ENCODE assay signal across 11 cellular contexts in the genomic region with DNA sequence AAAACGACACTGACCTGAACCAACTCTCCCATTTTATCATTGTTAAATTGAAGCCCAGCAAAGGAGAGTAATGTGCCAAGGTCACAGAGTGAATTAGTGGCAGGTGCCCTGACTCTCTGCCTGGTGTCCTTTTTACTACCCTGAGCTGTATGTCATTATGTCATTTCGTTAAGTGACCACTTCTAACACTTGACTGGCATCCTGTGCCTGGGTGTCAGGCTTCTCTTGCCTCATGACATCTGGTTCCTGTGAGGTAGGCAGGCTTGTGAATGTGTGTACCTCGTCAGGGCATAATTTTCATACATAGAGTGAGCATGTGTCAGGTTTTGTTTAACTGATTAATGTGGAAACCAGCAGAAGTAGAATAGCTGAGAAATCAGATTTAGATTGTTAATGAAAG. TPM values are rescaled to one million over a fixed set of nuclear protein-coding genes. Genes with fewer than 3 reads are reported as not detected.
DNase-seq lines count a peak whose midpoint lies in the region; ATAC-seq and TF ChIP-seq lines count a peak whose summit lies in the region.
"Had no signal": no experiment of that assay in that cellular context is flagged by ENCODE, and none has a peak within 500 bp of the region (broad histone marks: within the 10 kb centered on the region; RNA-seq: fewer than 3 reads in every experiment).

No MANE protein-coding gene starts in this region.

- no peak for TF ChIP-seq CTCF in activated CD8-positive, alpha-beta T cell treated with anti-CD3 and anti-CD28 coated beads for 36 hours (IDR thresholded peaks at IDR 0.05)
- TF ChIP-seq CTCF in nephron progenitor cell (IDR thresholded peaks at IDR 0.05) (no peak), GM10248 (IDR thresholded peaks at IDR 0.05; ENCODE audit: control extremely low read depth, extremely low read depth, low read depth, missing control alignments) (no peak)

- H3K27ac Mint-ChIP-seq in activated CD8-positive, alpha-beta T cell treated with anti-CD3 and anti-CD28 coated beads for 36 hours: no peak overlapping the region
- H3K27ac Mint-ChIP-seq in activated CD8-positive, alpha-beta T cell treated with anti-CD3 and anti-CD28 coated beads, Interleukin-2, amount 10 ng/mL, durations not matched to agents 7 days and 5 days: no peak overlapping the region
- H3K27ac Mint-ChIP-seq in central memory CD8-positive, alpha-beta T cell (ENCODE audit: low read depth): peak overlapping the region; percentile 67
- H3K27ac Mint-ChIP-seq in nephron progenitor cell: peak overlapping the region; percentile 92

- H3K4me3 Mint-ChIP-seq in activated CD8-positive, alpha-beta T cell treated with anti-CD3 and anti-CD28 coated beads for 36 hours: no peak overlapping the region
- no peak overlapping the region for H3K4me3 Mint-ChIP-seq in activated CD8-positive, alpha-beta T cell treated with anti-CD3 and anti-CD28 coated beads, Interleukin-2, amount 10 ng/mL, durations not matched to agents 7 days and 5 days
- H3K4me3 Mint-ChIP-seq in central memory CD8-positive, alpha-beta T cell: no peak overlapping the region
- H3K4me3 Mint-ChIP-seq in nephron progenitor cell: no peak overlapping the region

- DNase-seq in activated CD8-positive, alpha-beta T cell treated with anti-CD3 and anti-CD28 coated beads for 36 hours: peak; percentile 18
- no peak for DNase-seq in activated CD8-positive, alpha-beta T cell treated with anti-CD3 and anti-CD28 coated beads, Interleukin-2, amount 10 ng/mL, durations not matched to agents 7 days and 5 days
- DNase-seq in NCI-H187 treated with DMSO at 0.1 percent for 48 hours (lab: John Stamatoyannopoulos, UW) (peak; percentile 57), nephron progenitor cell (peak; percentile 14), mucosa of gallbladder (ENCODE audit: low spot score) (no peak), GM10248 (ENCODE audit: extremely low spot score) (no peak), amygdala (lab: John Stamatoyannopoulos, UW) (no peak)
- DNase-seq in central memory CD8-positive, alpha-beta T cell (ENCODE audit: low spot score in 2 of 2): no peak
- DNase-seq: MV-4-11; stimulated activated CD8-positive, alpha-beta memory T cell treated with anti-CD3 and anti-CD28 coated beads, Interleukin-4, amount 100 ng/mL, for 48 hours had no signal

- CTCF ChIA-PET in activated CD8-positive, alpha-beta T cell treated with anti-CD3 and anti-CD28 coated beads for 36 hours (lab: Charles Lee): interaction anchor here (0.9 to 1.8 kb wide), 2 partner anchors 12 to 20 kb away, joined by 3 to 5 read pairs; no protein-coding TSS in a partner anchor
- CTCF ChIA-PET in activated CD8-positive, alpha-beta T cell treated with anti-CD3 and anti-CD28 coated beads, Interleukin-2, amount 10 ng/mL, durations not matched to agents 7 days and 5 days (lab: Charles Lee): no interaction called here
- CTCF ChIA-PET in GM10248 (lab: Yijun Ruan, JAX): interaction anchor here (1.6 to 1.7 kb wide), 3 partner anchors 18 to 27 kb away, joined by 4 to 5 read pairs (median 5); no protein-coding TSS in a partner anchor

- no peaks in the 10 kb centered on the region for H3K9me3 Mint-ChIP-seq in activated CD8-positive, alpha-beta T cell treated with anti-CD3 and anti-CD28 coated beads for 36 hours
- no peaks in the 10 kb centered on the region for H3K9me3 Mint-ChIP-seq in activated CD8-positive, alpha-beta T cell treated with anti-CD3 and anti-CD28 coated beads, Interleukin-2, amount 10 ng/mL, durations not matched to agents 7 days and 5 days (ENCODE audit: insufficient read depth)
- H3K9me3 Mint-ChIP-seq in central memory CD8-positive, alpha-beta T cell: no peaks in the 10 kb centered on the region
- H3K9me3 Mint-ChIP-seq in nephron progenitor cell: no peaks in the 10 kb centered on the region

- H3K4me1 Mint-ChIP-seq in activated CD8-positive, alpha-beta T cell treated with anti-CD3 and anti-CD28 coated beads for 36 hours (ENCODE audit: low read depth): peaks cover 73% of the 10 kb centered on the region
- peaks cover 23% of the 10 kb centered on the region for H3K4me1 Mint-ChIP-seq in activated CD8-positive, alpha-beta T cell treated with anti-CD3 and anti-CD28 coated beads, Interleukin-2, amount 10 ng/mL, durations not matched to agents 7 days and 5 days (ENCODE audit: low read depth)
- peaks cover 81% of the 10 kb centered on the region for H3K4me1 Mint-ChIP-seq in central memory CD8-positive, alpha-beta T cell
- H3K4me1 Mint-ChIP-seq in nephron progenitor cell: peaks cover 69% of the 10 kb centered on the region

- peaks cover 3% of the 10 kb centered on the region for H3K36me3 Mint-ChIP-seq in activated CD8-positive, alpha-beta T cell treated with anti-CD3 and anti-CD28 coated beads for 36 hours (ENCODE audit: low read depth)
- peaks cover 12% of the 10 kb centered on the region for H3K36me3 Mint-ChIP-seq in activated CD8-positive, alpha-beta T cell treated with anti-CD3 and anti-CD28 coated beads, Interleukin-2, amount 10 ng/mL, durations not matched to agents 7 days and 5 days (ENCODE audit: low read depth)
- H3K36me3 Mint-ChIP-seq in central memory CD8-positive, alpha-beta T cell (ENCODE audit: insufficient read depth): peaks cover 11% of the 10 kb centered on the region
- peaks cover 12% of the 10 kb centered on the region for H3K36me3 Mint-ChIP-seq in nephron progenitor cell (ENCODE audit: low read depth)

- POLR2A ChIA-PET in activated CD8-positive, alpha-beta T cell treated with anti-CD3 and anti-CD28 coated beads for 36 hours (lab: Charles Lee): interaction anchor here (1.1 kb wide), 1 partner anchor 18 kb away, joined by 3 read pairs; no protein-coding TSS in a partner anchor
- POLR2A ChIA-PET in activated CD8-positive, alpha-beta T cell treated with anti-CD3 and anti-CD28 coated beads, Interleukin-2, amount 10 ng/mL, durations not matched to agents 7 days and 5 days (lab: Charles Lee): no interaction called here
- POLR2A ChIA-PET in GM10248 (lab: Yijun Ruan, JAX): no interaction called here

- peak; percentile 71 for ATAC-seq in activated CD8-positive, alpha-beta T cell treated with anti-CD3 and anti-CD28 coated beads for 36 hours
- ATAC-seq in activated CD8-positive, alpha-beta T cell treated with anti-CD3 and anti-CD28 coated beads, Interleukin-2, amount 10 ng/mL, durations not matched to agents 7 days and 5 days: no peak
- peak; percentile 77 for ATAC-seq in central memory CD8-positive, alpha-beta T cell (replicated peaks; ENCODE audit: extremely low read depth, poor library complexity, severe bottlenecking)
- ATAC-seq: SK-N-SH treated with all-trans-retinoic acid at 6 μM for 48 hours had no signal

- intact Hi-C loops in activated CD8-positive, alpha-beta T cell treated with anti-CD3 and anti-CD28 coated beads for 36 hours (cut with micrococcal nuclease): no loop called here

- H3K27me3 Mint-ChIP-seq in activated CD8-positive, alpha-beta T cell treated with anti-CD3 and anti-CD28 coated beads for 36 hours: no peaks in the 10 kb centered on the region
- no peaks in the 10 kb centered on the region for H3K27me3 Mint-ChIP-seq in activated CD8-positive, alpha-beta T cell treated with anti-CD3 and anti-CD28 coated beads, Interleukin-2, amount 10 ng/mL, durations not matched to agents 7 days and 5 days (ENCODE audit: low read depth)
- no peaks in the 10 kb centered on the region for H3K27me3 Mint-ChIP-seq in central memory CD8-positive, alpha-beta T cell
- no peaks in the 10 kb centered on the region for H3K27me3 Mint-ChIP-seq in nephron progenitor cell (ENCODE audit: low read depth, poor library complexity)

RNA-seq across cellular contexts. Expression of gene RALY, which starts 48.6 kb away (rescaled TPM):
- 100 to 1,000 TPM; 151 to 153 TPM for total RNA-seq in activated CD8-positive, alpha-beta T cell treated with anti-CD3 and anti-CD28 coated beads for 36 hours
- total RNA-seq in activated CD8-positive, alpha-beta T cell treated with anti-CD3 and anti-CD28 coated beads, Interleukin-2, amount 10 ng/mL, durations not matched to agents 7 days and 5 days: 100 to 1,000 TPM; 232 to 233 TPM
- 116 TPM for total RNA-seq in mucosa of gallbladder

Comparison
In these comparisons a context has a peak if more than half of its experiments do, and no peak if none do; other contexts are left out.
1. DNase-seq: peak in activated CD8-positive, alpha-beta T cell treated with anti-CD3 and anti-CD28 coated beads for 36 hours (single experiment), NCI-H187 treated with DMSO at 0.1 percent for 48 hours (single experiment) and nephron progenitor cell (single experiment); none in activated CD8-positive, alpha-beta T cell treated with anti-CD3 and anti-CD28 coated beads, Interleukin-2, amount 10 ng/mL, durations not matched to agents 7 days and 5 days (single experiment), central memory CD8-positive, alpha-beta T cell (0 of 2), mucosa of gallbladder (single experiment), GM10248 (single experiment) and amygdala (0 of 56).
2. H3K27ac Mint-ChIP-seq: peak in central memory CD8-positive, alpha-beta T cell (single experiment) and nephron progenitor cell (single experiment); none in activated CD8-positive, alpha-beta T cell treated with anti-CD3 and anti-CD28 coated beads for 36 hours (single experiment) and activated CD8-positive, alpha-beta T cell treated with anti-CD3 and anti-CD28 coated beads, Interleukin-2, amount 10 ng/mL, durations not matched to agents 7 days and 5 days (single experiment).